ENCODE assay signal across 24 cellular contexts in the genomic region with DNA sequence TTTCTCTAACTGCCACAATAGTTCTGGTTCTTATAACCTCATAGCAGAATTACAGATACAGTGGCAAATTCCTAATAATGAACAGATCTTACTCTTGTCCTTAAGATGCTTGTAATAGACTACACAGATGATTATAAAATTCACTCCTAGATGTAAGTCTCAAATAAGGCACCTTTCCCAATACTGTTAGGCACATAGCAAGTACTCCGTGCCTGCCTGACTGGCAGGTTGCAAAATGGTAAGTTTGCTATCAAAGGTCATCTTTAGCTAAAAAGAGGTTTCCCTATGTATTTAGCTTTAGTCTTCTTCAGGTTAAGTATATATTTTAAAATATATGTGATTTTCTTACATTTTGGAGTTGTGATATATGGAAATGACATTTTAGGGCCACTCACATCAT. TPM values are rescaled to one million over a fixed set of nuclear protein-coding genes. Genes with fewer than 3 reads are reported as not detected.
DNase-seq lines count a peak whose midpoint lies in the region; ATAC-seq, FAIRE-seq and TF ChIP-seq lines count a peak whose summit lies in the region.
"Had no signal": no experiment of that assay in that cellular context is flagged by ENCODE, and none has a peak within 500 bp of the region (broad histone marks: within the 10 kb centered on the region; RNA-seq: fewer than 3 reads in every experiment).

No MANE protein-coding gene starts in this region.

- DNase-seq in HepG2 (ENCODE audit: low spot score) = no peak
- DNase-seq in right lobe of liver = no peak
- DNase-seq in NCI-H1417 treated with DMSO at 0.1 percent for 48 hours (lab: John Stamatoyannopoulos, UW) = no peak
- DNase-seq in HUDEP-2 (lab: John Stamatoyannopoulos, UW; ENCODE audit: unreplicated experiment in 76 of 76) = no peak
- DNase-seq: AML-193; Caco-2; Calu3; CD4-positive, alpha-beta T cell; CD8-positive, alpha-beta T cell; DMS 273 treated with DMSO at 0.1 percent for 48 hours; DMS153; DMS53; DMS79; DND-41; EL; GDM1 had no signal

- no peaks in the 10 kb centered on the region for H3K36me3 ChIP-seq in liver (ENCODE audit: control insufficient read depth in 4 of 4, insufficient read depth in 3 of 4, low read depth in 1 of 4, low read length in 3 of 4)
- no peaks in the 10 kb centered on the region for H3K36me3 ChIP-seq in HepG2 (replicated peaks in 1 of 2; ENCODE audit: control insufficient read depth in 1 of 2, insufficient read depth in 2 of 2, low read length in 2 of 2)
- no peaks in the 10 kb centered on the region for H3K36me3 ChIP-seq in right lobe of liver
- H3K36me3 ChIP-seq: BLaER1 treated with 17β-estradiol and CSF1 and Interleukin-3, amounts not matched to agents 10 nM and 100 nM had no signal

- H3K9ac ChIP-seq in liver (ENCODE audit: low read depth in 1 of 2, low read length in 2 of 2) (no peak overlapping the region), HepG2 (ENCODE audit: insufficient read depth, low read depth, low read length) (no peak overlapping the region)
- H3K9ac ChIP-seq: BLaER1 treated with 17β-estradiol and CSF1 and Interleukin-3, amounts not matched to agents 10 nM and 100 nM had no signal

- H3K9me3 ChIP-seq in liver (ENCODE audit: control insufficient read depth in 4 of 4, low read length in 3 of 4) (no peaks in the 10 kb centered on the region), HepG2 (ENCODE audit: low read length) (no peaks in the 10 kb centered on the region), right lobe of liver (no peaks in the 10 kb centered on the region)
- H3K9me3 ChIP-seq: A549; BLaER1 treated with 17β-estradiol and CSF1 and Interleukin-3, amounts not matched to agents 10 nM and 100 nM; Caco-2 had no signal

- WGBS in liver = 41% methylated on average over 1 of the region's 1 CpG
- 0% methylated on average over 1 of the region's 1 CpG for WGBS in HepG2 (ENCODE audit: low lambda C conversion rate)
- 28% methylated on average over 1 of the region's 1 CpG for WGBS in right lobe of liver (ENCODE audit: insufficient coverage, low coverage, low lambda C conversion rate, missing lambda C conversion rate)

- no peak for TF ChIP-seq POLR2A in HepG2 (IDR thresholded peaks at IDR 0.05; ENCODE audit: insufficient read depth in 1 of 2, low read depth in 2 of 2, low read length in 2 of 2)
- no peak for TF ChIP-seq POLR2A in right lobe of liver (IDR thresholded peaks at IDR 0.05)

- no TSS peak for BruUV-seq in HepG2 (replicated peaks; lab: Mats Ljungman, UMichigan)

- H4K20me1 ChIP-seq in HepG2 (ENCODE audit: insufficient read depth, low read length) = no peaks in the 10 kb centered on the region

- CTCF ChIA-PET in HepG2 (lab: Yijun Ruan, JAX; ENCODE audit: low intra/inter-chr PET ratio, low total read pairs) = no interaction called here

- no peak for FAIRE-seq in HepG2 (lab: Jason Lieb, UNC)
- FAIRE-seq: A549, GM12878, GM12892, GM18507 had no signal

- H3K4me3 ChIP-seq in liver (ENCODE audit: low read depth in 1 of 3, low read length in 3 of 3) (no peak overlapping the region), HepG2 (replicated peaks in 1 of 3; ENCODE audit: insufficient read depth in 1 of 3, low read depth in 2 of 3, low read length in 3 of 3) (no peak overlapping the region), right lobe of liver (no peak overlapping the region)
- H3K4me3 ChIP-seq: A549; BLaER1 treated with 17β-estradiol and CSF1 and Interleukin-3, amounts not matched to agents 10 nM and 100 nM; GM12878 had no signal

- no peaks in the 10 kb centered on the region for H3K27me3 ChIP-seq in liver (ENCODE audit: control insufficient read depth in 4 of 4, insufficient read depth in 4 of 4, low read length in 3 of 4)
- peaks cover 0 to 25% of the 10 kb centered on the region in 2 experiments; a peak in 3 of 5 replicates for H3K27me3 ChIP-seq in HepG2 (ENCODE audit: control insufficient read depth in 1 of 2, insufficient read depth in 2 of 2, low read length in 2 of 2)
- H3K27me3 ChIP-seq in right lobe of liver = no peaks in the 10 kb centered on the region

- no peak overlapping the region for H2AFZ ChIP-seq in HepG2 (ENCODE audit: low read length)

- no peak for TF ChIP-seq CTCF in liver (IDR thresholded peaks at IDR 0.05; ENCODE audit: low read depth, low read length, missing input control)
- TF ChIP-seq CTCF in HepG2 (CRISPR knock-in tag; IDR thresholded peaks at IDR 0.05) = no peak
- TF ChIP-seq CTCF in right lobe of liver (IDR thresholded peaks at IDR 0.05) = no peak

- H3K4me1 ChIP-seq in liver (ENCODE audit: control insufficient read depth in 4 of 4, insufficient read depth in 4 of 4, low read length in 3 of 4) (peaks cover 8 to 14% (median 11%) of the 10 kb centered on the region in 4 donors), HepG2 (ENCODE audit: insufficient read depth, low read length) (peaks cover 6% of the 10 kb centered on the region), right lobe of liver (peaks cover 0 to 8% (median 2%) of the 10 kb centered on the region in 4 donors)

- POLR2A ChIA-PET in HepG2 (lab: Yijun Ruan, JAX) = no interaction called here

- TF ChIP-seq RAD21 in liver (IDR thresholded peaks at IDR 0.05) = no peak
- no peak for TF ChIP-seq RAD21 in HepG2 (CRISPR knock-in tag; IDR thresholded peaks at IDR 0.05)

- no peaks in the 10 kb centered on the region for H3K79me2 ChIP-seq in HepG2 (ENCODE audit: insufficient read depth, low read length)

- ATAC-seq in HepG2 (no peak), right lobe of liver (peak; percentile 23 to 46 (median 44))
- ATAC-seq: A549; CD8-positive, alpha-beta T cell; GM12878 had no signal

- no peak overlapping the region for H3K27ac ChIP-seq in liver (ENCODE audit: low read depth in 1 of 2, low read length in 2 of 2)
- H3K27ac ChIP-seq in HepG2 (ENCODE audit: extremely low read length, insufficient read depth, low read length) = no peak overlapping the region
- no peak overlapping the region for H3K27ac ChIP-seq in right lobe of liver
- H3K27ac ChIP-seq: 22Rv1; A549; BLaER1 treated with 17β-estradiol and CSF1 and Interleukin-3, amounts not matched to agents 10 nM and 100 nM; C4-2B had no signal

- intact Hi-C loops in HepG2 (cut with micrococcal nuclease; ENCODE audit: unreplicated experiment) (no loop called here), right lobe of liver (cut with DNase I) (no loop called here)

- H3K4me2 ChIP-seq in HepG2 (ENCODE audit: low read depth, low read length) = no peak overlapping the region
- H3K4me2 ChIP-seq: A549; BLaER1 treated with 17β-estradiol and CSF1 and Interleukin-3, amounts not matched to agents 10 nM and 100 nM had no signal

- no peak for TF ChIP-seq EP300 in HepG2 (IDR thresholded peaks at IDR 0.05; ENCODE audit: low read depth in 2 of 2, low read length in 2 of 2)
- TF ChIP-seq EP300 in HepG2 (CRISPR knock-in tag; IDR thresholded peaks at IDR 0.05; ENCODE audit: borderline replicate concordance) = no peak

- in situ Hi-C loops in HepG2 (cut with HindIII; ENCODE audit: extremely low pct_ligation_motif_present, low pct_unique_long_range_greater_than_20kb) = no loop called here

TF ChIP-seq in liver, 16 proteins besides CTCF, POLR2A, EP300 and RAD21:
- TF ChIP-seq TAF1 (conservative IDR thresholded peaks at IDR 0.05) = no peak
- peak; percentile 49 to 68 for TF ChIP-seq HNF4A (conservative IDR thresholded peaks at IDR 0.05)

TF ChIP-seq in HepG2, 621 proteins besides CTCF, POLR2A, EP300 and RAD21 (continues in another document):
- no peak for TF ChIP-seq ERF (CRISPR knock-in tag; IDR thresholded peaks at IDR 0.05)
- TF ChIP-seq HMG20A (CRISPR knock-in tag; IDR thresholded peaks at IDR 0.05; ENCODE audit: borderline replicate concordance) = no peak
- TF ChIP-seq, protein P1, sequence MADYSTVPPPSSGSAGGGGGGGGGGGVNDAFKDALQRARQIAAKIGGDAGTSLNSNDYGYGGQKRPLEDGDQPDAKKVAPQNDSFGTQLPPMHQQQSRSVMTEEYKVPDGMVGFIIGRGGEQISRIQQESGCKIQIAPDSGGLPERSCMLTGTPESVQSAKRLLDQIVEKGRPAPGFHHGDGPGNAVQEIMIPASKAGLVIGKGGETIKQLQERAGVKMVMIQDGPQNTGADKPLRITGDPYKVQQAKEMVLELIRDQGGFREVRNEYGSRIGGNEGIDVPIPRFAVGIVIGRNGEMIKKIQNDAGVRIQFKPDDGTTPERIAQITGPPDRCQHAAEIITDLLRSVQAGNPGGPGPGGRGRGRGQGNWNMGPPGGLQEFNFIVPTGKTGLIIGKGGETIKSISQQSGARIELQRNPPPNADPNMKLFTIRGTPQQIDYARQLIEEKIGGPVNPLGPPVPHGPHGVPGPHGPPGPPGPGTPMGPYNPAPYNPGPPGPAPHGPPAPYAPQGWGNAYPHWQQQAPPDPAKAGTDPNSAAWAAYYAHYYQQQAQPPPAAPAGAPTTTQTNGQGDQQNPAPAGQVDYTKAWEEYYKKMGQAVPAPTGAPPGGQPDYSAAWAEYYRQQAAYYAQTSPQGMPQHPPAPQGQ (CRISPR knock-in tag; IDR thresholded peaks at IDR 0.05; ENCODE audit: borderline replicate concordance) = no peak

RNA-seq across cellular contexts. Expression of gene FHIP2A, which starts 50.4 kb away (rescaled TPM):
- 10 to 100 TPM; 14.4 to 21.1 TPM for total RNA-seq in liver
- polyA plus RNA-seq in liver = 10 to 100 TPM in 1 of 2 donors, 1 to 10 TPM in 1; 8.0 to 12.2 TPM
- 8.3 and 9.0 TPM in 2 replicates for total RNA-seq in HepG2 (2016; rRNA removed; fragmentation: Illumina TruSeq; extraction: Trizol)
- 4.8 and 5.0 TPM in 2 replicates for total RNA-seq in HepG2 (2016; cell fraction: cytosol; rRNA removed; fragmentation: Illumina TruSeq; extraction: Trizol; ENCODE audit: low read depth)
- total RNA-seq in HepG2 (2016; cell fraction: insoluble cytoplasmic fraction; rRNA removed; fragmentation: Illumina TruSeq; extraction: Trizol) = 8.7 and 10.3 TPM in 2 replicates
- 4.4 and 5.4 TPM in 2 replicates for total RNA-seq in HepG2 (2016; cell fraction: membrane; rRNA removed; fragmentation: Illumina TruSeq; extraction: Trizol)
- 12.4 and 13.8 TPM in 2 replicates for total RNA-seq in HepG2 (2016; cell fraction: nucleus; rRNA removed; fragmentation: Illumina TruSeq; extraction: Trizol)
- polyA plus RNA-seq in HepG2 (2011; rRNA removed) = 6.2 and 6.5 TPM in 2 replicates
- polyA plus RNA-seq in HepG2 (2011; cell fraction: cytosol; rRNA removed) = 1.2 and 2.5 TPM in 2 replicates
- polyA plus RNA-seq in HepG2 (2011; cell fraction: nucleus; rRNA removed) = 10.0 and 11.4 TPM in 2 replicates
- 4.2 and 5.2 TPM in 2 replicates for polyA plus RNA-seq in HepG2 (2012)
- polyA plus RNA-seq in HepG2 (2016; cell fraction: cytosol; fragmentation: Illumina TruSeq; extraction: Trizol; ENCODE audit: low read depth) = 0.26 and 0.31 TPM in 2 replicates
- polyA plus RNA-seq in HepG2 (2016; cell fraction: insoluble cytoplasmic fraction; fragmentation: Illumina TruSeq; extraction: Trizol; ENCODE audit: low read depth) = 5.8 and 6.1 TPM in 2 replicates
- polyA plus RNA-seq in HepG2 (2016; cell fraction: membrane; fragmentation: Illumina TruSeq; extraction: Trizol; ENCODE audit: low read depth) = 0.65 and 1.7 TPM in 2 replicates
- 17.4 and 23.7 TPM in 2 replicates for polyA plus RNA-seq in HepG2 (2016; cell fraction: nucleus; fragmentation: Illumina TruSeq; extraction: Trizol; ENCODE audit: insufficient read depth, low read depth)
- polyA minus RNA-seq in HepG2 (2011; rRNA and poly(A)+ RNA removed; ENCODE audit: low replicate concordance) = 9.9 and 17.5 TPM in 2 replicates
- 11.0 and 15.0 TPM in 2 replicates for polyA minus RNA-seq in HepG2 (2011; cell fraction: cytosol; rRNA and poly(A)+ RNA removed)
- 30.1 and 31.0 TPM in 2 replicates for polyA minus RNA-seq in HepG2 (2011; cell fraction: nucleus; rRNA and poly(A)+ RNA removed)
- 10 to 100 TPM; 17.4 to 22.8 (median 21.7) TPM for total RNA-seq in right lobe of liver
